Comparison of ENCODE assay signal across 19 cellular contexts in genomic region chr2:48600917-48601316, GRCh38. TPM values are rescaled to one million over a fixed set of nuclear protein-coding genes. Genes with fewer than 3 reads are reported as not detected.
A peak's percentile ranks its signal among the peaks of the same experiment; 100 is the strongest.
DNase-seq lines count a peak whose midpoint lies in the region; ATAC-seq and TF ChIP-seq lines count a peak whose summit lies in the region.
"Had no signal": no experiment of that assay in that cellular context is flagged by ENCODE, and none has a peak within 500 bp of the region (broad histone marks: within the 10 kb centered on the region; RNA-seq: fewer than 3 reads in every experiment).

No MANE protein-coding gene starts in this region.

- H3K4me3 ChIP-seq in brain microvascular endothelial cell (ENCODE audit: low read depth, low read length) = no peak overlapping the region
- no peak overlapping the region for H3K4me3 ChIP-seq in left ventricle myocardium inferior
- H3K4me3 ChIP-seq: A549, breast epithelium, dorsolateral prefrontal cortex, upper lobe of left lung had no signal

- no peaks in the 10 kb centered on the region for H3K27me3 ChIP-seq in brain microvascular endothelial cell (replicated peaks)
- no peaks in the 10 kb centered on the region for H3K27me3 ChIP-seq in left ventricle myocardium inferior (ENCODE audit: low read depth)
- H3K27me3 ChIP-seq: breast epithelium, dorsolateral prefrontal cortex, upper lobe of left lung had no signal

- DNase-seq in AG08396 (ENCODE audit: low spot score) (peak; percentile 17), HS-27A (ENCODE audit: low read depth) (peak; percentile 36), brain microvascular endothelial cell (peak; percentile 55), iris pigment epithelial cell (ENCODE audit: low read depth) (peak; percentile 58), amygdala (lab: John Stamatoyannopoulos, UW) (no peak), left ventricle myocardium inferior (no peak)
- DNase-seq: activated CD4-positive, alpha-beta T cell treated with anti-CD3 and anti-CD28 coated beads, Interleukin-2, amount 50 U/mL, for 4 hours; CD8-positive, alpha-beta T cell; DMS79; stimulated activated naive CD4-positive, alpha-beta T cell treated with Interleukin-2 at 50 U/mL for 16 hours had no signal

- in situ Hi-C loops in brain microvascular endothelial cell (cut with HindIII; ENCODE audit: low pct_ligation_motif_present, low sequenced_read_pairs) = no loop called here

- no peak overlapping the region for H3K27ac ChIP-seq in brain microvascular endothelial cell
- H3K27ac ChIP-seq in left ventricle myocardium inferior (replicated peaks) = no peak overlapping the region
- H3K27ac ChIP-seq: A549, breast epithelium, upper lobe of left lung had no signal

- no peaks in the 10 kb centered on the region for H3K9me3 ChIP-seq in left ventricle myocardium inferior (replicated peaks)
- H3K9me3 ChIP-seq: A549, breast epithelium, upper lobe of left lung had no signal

- intact Hi-C loops in left ventricle myocardium inferior (cut with micrococcal nuclease) = no loop called here

- H3K36me3 ChIP-seq in brain microvascular endothelial cell (replicated peaks) (no peaks in the 10 kb centered on the region), left ventricle myocardium inferior (peaks cover 10% of the 10 kb centered on the region)
- H3K36me3 ChIP-seq: breast epithelium had no signal

- H3K4me1 ChIP-seq in left ventricle myocardium inferior = no peaks in the 10 kb centered on the region
- H3K4me1 ChIP-seq: A549, breast epithelium, upper lobe of left lung had no signal

- TF ChIP-seq CTCF in brain microvascular endothelial cell (IDR thresholded peaks at IDR 0.05; ENCODE audit: low read depth, low read length, missing control alignments) (no peak), left ventricle myocardium inferior (IDR thresholded peaks at IDR 0.05; ENCODE audit: borderline replicate concordance) (no peak)

- ATAC-seq in GM21717 (IDR thresholded peaks at IDR 0.05; ENCODE audit: unreplicated experiment) (no peak), HG03175 (IDR thresholded peaks at IDR 0.05; ENCODE audit: unreplicated experiment) (no peak)
- ATAC-seq: CD8-positive, alpha-beta T cell had no signal

RNA-seq across cellular contexts. Expression of gene GTF2A1L, which starts 16.7 kb away (rescaled TPM):
- not detected for total RNA-seq in left ventricle myocardium inferior
- total RNA-seq: activated naive CD4-positive, alpha-beta T cell treated with anti-CD3 and anti-CD28 coated beads for 36 hours; CD8-positive, alpha-beta T cell; H1; Right ventricle myocardium inferior had no signal

Comparison
In these comparisons a context has a peak if more than half of its experiments do, and no peak if none do; other contexts are left out.
1. DNase-seq: peak in AG08396 (single experiment), HS-27A (single experiment), brain microvascular endothelial cell (single experiment) and iris pigment epithelial cell (single experiment); none in amygdala (0 of 56) and left ventricle myocardium inferior (single experiment).